ENCODE assay signal across 17 cellular contexts in the genomic region with DNA sequence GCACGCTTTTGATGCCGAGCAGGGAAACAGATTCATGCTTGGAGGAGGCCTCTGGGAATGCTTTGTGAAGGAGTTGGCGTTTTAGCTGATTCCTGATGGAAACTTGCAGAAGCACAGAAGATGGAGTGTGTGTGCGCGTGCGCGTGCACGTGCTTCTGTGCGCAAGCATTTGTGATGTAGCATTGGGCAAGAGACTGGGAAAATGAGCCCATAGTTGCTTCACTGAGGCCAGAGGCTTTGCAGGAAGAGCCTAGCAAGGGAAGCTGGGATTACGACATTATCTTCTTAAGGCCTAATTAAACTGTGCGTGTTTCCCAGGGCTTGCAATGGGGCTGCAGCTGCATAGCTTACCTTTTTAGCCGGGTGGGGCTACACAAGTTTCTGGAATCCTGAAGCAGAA. TPM values are rescaled to one million over a fixed set of nuclear protein-coding genes. Genes with fewer than 3 reads are reported as not detected.
"Had no signal": no experiment of that assay in that cellular context is flagged by ENCODE, and none has a peak within 500 bp of the region (broad histone marks: within the 10 kb centered on the region; RNA-seq: fewer than 3 reads in every experiment).

No MANE protein-coding gene starts in this region.

- FAIRE-seq: colon had no signal

- ATAC-seq: activated CD8-positive, alpha-beta T cell treated with anti-CD3 and anti-CD28 coated beads, Interleukin-2, amount 10 ng/mL, durations not matched to agents 7 days and 5 days; body of pancreas; foreskin keratinocyte; left lung; stimulated activated memory B cell treated with anti-CD40 and anti-IgM and Interleukin-4, amounts not matched to agents 10 μg/mL and 1 μg/mL and 100 μg/mL, for 72 hours had no signal

- H3K27ac ChIP-seq: body of pancreas, dorsolateral prefrontal cortex, foreskin keratinocyte, left lung, prostate gland, sigmoid colon, testis, upper lobe of left lung had no signal

- H3K27me3 ChIP-seq: body of pancreas, foreskin keratinocyte, testis, upper lobe of left lung had no signal

- DNase-seq: activated CD4-positive, alpha-beta T cell treated with anti-CD3 and anti-CD28 coated beads, Interleukin-2, amount 10 ng/mL, durations not matched to agents 24 days and 14 days; activated CD8-positive, alpha-beta T cell treated with anti-CD3 and anti-CD28 coated beads, Interleukin-2, amount 10 ng/mL, durations not matched to agents 7 days and 5 days; activated naive CD4-positive, alpha-beta T cell treated with anti-CD3 and anti-CD28 coated beads for 36 hours; activated T-cell treated with anti-CD3 and anti-CD28 coated beads, Interleukin-2, amount 50 U/mL, for 24 hours; body of pancreas; central memory CD4-positive, alpha-beta T cell; dorsolateral prefrontal cortex; foreskin keratinocyte; left lung; nephron progenitor cell; sigmoid colon; stimulated activated CD4-positive, alpha-beta T cell treated with anti-CD3 and anti-CD28 coated beads, Interleukin-4, amount 100 ng/mL, for 24 hours; testis had no signal

- H3K36me3 ChIP-seq: left lung, prostate gland, sigmoid colon, upper lobe of left lung had no signal

- H3K4me1 ChIP-seq: body of pancreas, foreskin keratinocyte, left lung, prostate gland, sigmoid colon, testis, upper lobe of left lung had no signal

- H3K9me3 ChIP-seq: body of pancreas, left lung, prostate gland, sigmoid colon, testis, upper lobe of left lung had no signal

- H3K4me3 ChIP-seq: body of pancreas, dorsolateral prefrontal cortex, left lung, prostate gland, sigmoid colon, testis, upper lobe of left lung had no signal

RNA-seq across cellular contexts. Expression of a gene that starts 18.1 kb away (rescaled TPM):
- polyA plus RNA-seq: foreskin keratinocyte, sigmoid colon had no signal
